Comparison of ENCODE assay signal across 8 cellular contexts in genomic region chr3:158845748-158846350, GRCh38. TPM values are rescaled to one million over a fixed set of nuclear protein-coding genes. Genes with fewer than 3 reads are reported as not detected.
DNase-seq lines count a peak whose midpoint lies in the region; ATAC-seq and TF ChIP-seq lines count a peak whose summit lies in the region.

No MANE protein-coding gene starts in this region.

- H3K36me3 ChIP-seq in aorta (ENCODE audit: control insufficient read depth in 1 of 2, insufficient read depth in 2 of 2, low read length in 1 of 2): no peaks in the 10 kb centered on the region

- no peak for DNase-seq in AG04449 (ENCODE audit: low read depth, low spot score)
- peak; percentile 56 for DNase-seq in GM03348 (ENCODE audit: low spot score)
- peak; percentile 36 for DNase-seq in NCI-H2081 treated with DMSO at 0.1 percent for 48 hours (lab: John Stamatoyannopoulos, UW)
- DNase-seq in activated CD4-positive, alpha-beta T cell treated with anti-CD3 and anti-CD28 coated beads for 4 hours: peak; percentile 18 to 28
- DNase-seq in fibroblast of the aortic adventitia (ENCODE audit: low read depth): peak; percentile 29
- peak; percentile 30 for DNase-seq in progenitor cell of endocrine pancreas (ENCODE audit: low spot score, unreplicated experiment)
- no peak for DNase-seq in aorta

- no peak overlapping the region for H3K4me3 Mint-ChIP-seq in progenitor cell of endocrine pancreas (ENCODE audit: low read depth)

- H3K9me3 Mint-ChIP-seq in progenitor cell of endocrine pancreas (ENCODE audit: low read depth): no peaks in the 10 kb centered on the region

- intact Hi-C loops in aorta (cut with DNase I): loop anchor here in 1 of 2 donors (2.0 kb wide), 1 partner anchor 415 kb away; no protein-coding TSS in a partner anchor

- no peaks in the 10 kb centered on the region for H3K4me1 ChIP-seq in aorta (ENCODE audit: control insufficient read depth in 1 of 2, insufficient read depth in 2 of 2, low read length in 2 of 2)

- peak; percentile 57 for ATAC-seq in HG02678 (IDR thresholded peaks at IDR 0.05; ENCODE audit: unreplicated experiment)
- no peak for ATAC-seq in aorta (ENCODE audit: low FRiP score)

- H3K9me3 ChIP-seq in aorta (ENCODE audit: control insufficient read depth, low read length): no peaks in the 10 kb centered on the region

- H3K4me1 Mint-ChIP-seq in progenitor cell of endocrine pancreas (ENCODE audit: low read depth): no peaks in the 10 kb centered on the region

- H3K36me3 Mint-ChIP-seq in progenitor cell of endocrine pancreas (ENCODE audit: insufficient read depth): no peaks in the 10 kb centered on the region

- 17 to 20% methylated on average over 5 of the region's 5 CpGs for WGBS in aorta, 2 donors

- no peak overlapping the region for H3K27ac Mint-ChIP-seq in progenitor cell of endocrine pancreas

- no peak overlapping the region for H3K27ac ChIP-seq in aorta (ENCODE audit: low read depth in 1 of 2, low read length in 2 of 2)

- TF ChIP-seq CTCF in AG04449 (IDR thresholded peaks at IDR 0.05; ENCODE audit: insufficient read depth, low read length, missing control alignments) (peak; percentile 45), fibroblast of the aortic adventitia (IDR thresholded peaks at IDR 0.05; ENCODE audit: insufficient read depth, low read length) (peak; percentile 60), progenitor cell of endocrine pancreas (IDR thresholded peaks at IDR 0.05; ENCODE audit: unreplicated experiment) (peak; percentile 86)

- H3K27me3 Mint-ChIP-seq in progenitor cell of endocrine pancreas: peaks cover 16% of the 10 kb centered on the region

- no peak overlapping the region for H3K4me3 ChIP-seq in AG04449 (ENCODE audit: low read depth, low read length)
- H3K4me3 ChIP-seq in fibroblast of the aortic adventitia (ENCODE audit: low read depth, low read length): no peak overlapping the region
- H3K4me3 ChIP-seq in aorta (ENCODE audit: low read length in 2 of 2): no peak overlapping the region

- CTCF ChIA-PET in AG04449 (lab: Yijun Ruan, JAX): interaction anchor here (0.6 to 9.4 kb wide), 32 partner anchors 9 to 1160 kb away, joined by 3 to 376 read pairs (median 3); partner anchors contain the start of gene MFSD1

- H3K27me3 ChIP-seq in aorta (ENCODE audit: control insufficient read depth in 1 of 2, insufficient read depth in 2 of 2, low read length in 1 of 2): no peaks in the 10 kb centered on the region

- POLR2A ChIA-PET in AG04449 (lab: Yijun Ruan, JAX): interaction anchor here (0.6 kb wide), 1 partner anchor 775 kb away, joined by 3 read pairs; no protein-coding TSS in a partner anchor

RNA-seq across cellular contexts. Expression of gene MFSD1, which starts 44.0 kb away (rescaled TPM):
- total RNA-seq in fibroblast of the aortic adventitia (ENCODE audit: low replicate concordance) (168 and 223 TPM in 2 replicates), progenitor cell of endocrine pancreas (17.6 and 17.8 TPM in 2 replicates), aorta (10 to 100 TPM; 71.5 to 81.0 TPM)
- polyA plus RNA-seq in aorta: 10 to 100 TPM; 44.9 to 63.5 TPM

Comparison
In these comparisons a context has a peak if more than half of its experiments do, and no peak if none do; other contexts are left out.
1. DNase-seq: peak in GM03348 (single experiment), NCI-H2081 treated with DMSO at 0.1 percent for 48 hours (single experiment), activated CD4-positive, alpha-beta T cell treated with anti-CD3 and anti-CD28 coated beads for 4 hours (2 of 2), fibroblast of the aortic adventitia (single experiment) and progenitor cell of endocrine pancreas (single experiment); none in AG04449 (single experiment) and aorta (0 of 2).
2. Peak in every context shown above with its lines, with median percentiles within 50 percentile points of each other: CTCF ChIP-seq.